In the genomic region with DNA sequence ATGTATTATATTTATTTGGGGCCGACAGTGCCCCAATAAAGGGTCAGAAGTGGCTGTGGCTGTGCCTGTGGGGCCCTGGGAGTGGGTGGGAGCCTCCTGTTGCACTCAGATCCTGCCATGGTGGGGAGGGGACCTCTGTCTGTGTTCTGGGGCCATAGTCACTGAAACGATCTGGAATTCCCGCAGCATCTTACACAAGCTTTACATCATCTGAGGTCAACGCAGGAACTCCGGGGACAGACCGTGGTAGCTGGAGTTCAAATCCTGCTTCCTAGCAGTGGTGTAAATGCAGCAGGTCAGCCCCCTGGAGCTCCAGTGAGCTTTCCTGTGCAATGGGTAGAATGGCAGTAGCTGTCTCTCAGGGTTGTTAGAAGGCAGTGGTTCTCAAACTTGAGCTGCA, we compare ENCODE assay signal across 28 cellular contexts. TPM values are rescaled to one million over a fixed set of nuclear protein-coding genes. Genes with fewer than 3 reads are reported as not detected.
"Had no signal": no experiment of that assay in that cellular context is flagged by ENCODE, and none has a peak within 500 bp of the region (broad histone marks: within the 10 kb centered on the region; RNA-seq: fewer than 3 reads in every experiment).

No MANE protein-coding gene starts in this region.

- H3K27ac ChIP-seq: ascending aorta, breast epithelium, cardiac muscle cell, coronary artery, dorsolateral prefrontal cortex had no signal

- H3K9me3 ChIP-seq: ascending aorta, breast epithelium had no signal

- H3K27me3 ChIP-seq: ascending aorta, breast epithelium, dorsolateral prefrontal cortex had no signal

- ATAC-seq: activated CD4-positive, alpha-beta T cell treated with anti-CD3 and anti-CD28 coated beads for 36 hours; activated naive CD4-positive, alpha-beta T cell treated with anti-CD3 and anti-CD28 coated beads, Interleukin-2, amount 50 U/mL, for 72 hours; activated T-cell treated with anti-CD3 and anti-CD28 coated beads, Interleukin-2, amount 50 U/mL, for 72 hours; esophagus mucosa; T-helper 17 cell had no signal

- H3K4me3 ChIP-seq: ascending aorta, breast epithelium, cardiac muscle cell, coronary artery, dorsolateral prefrontal cortex had no signal

- DNase-seq: activated CD4-positive, alpha-beta memory T cell treated with anti-CD3 and anti-CD28 coated beads, Interleukin-2, amount 10 ng/mL, durations not matched to agents 7 days and 5 days; activated CD4-positive, alpha-beta T cell treated with anti-CD3 and anti-CD28 coated beads for 36 hours; activated CD4-positive, alpha-beta T cell treated with anti-CD3 and anti-CD28 coated beads, Interleukin-2, amount 10 ng/mL, durations not matched to agents 7 days and 5 days; activated CD4-positive, alpha-beta T cell treated with anti-CD3 and anti-CD28 coated beads, Interleukin-2, amount 50 U/mL, for 4 hours; activated CD4-positive, CD25-positive, alpha-beta regulatory T cell; activated CD4-positive, CD25-positive, alpha-beta regulatory T cell treated with anti-CD3 and anti-CD28 coated beads, Interleukin-2, amount 50 U/mL, for 72 hours; activated CD8-positive, alpha-beta memory T cell treated with anti-CD3 and anti-CD28 coated beads, Interleukin-2, amount 50 U/mL, for 48 hours; activated gamma-delta T cell; activated naive CD4-positive, alpha-beta T cell; activated naive CD4-positive, alpha-beta T cell treated with anti-CD3 and anti-CD28 coated beads, Interleukin-2, amount 10 ng/mL, durations not matched to agents 7 days and 5 days; activated naive CD8-positive, alpha-beta T cell treated with anti-CD3 and anti-CD28 coated beads, Interleukin-2, amount 10 ng/mL, durations not matched to agents 7 days and 5 days; activated T-cell treated with anti-CD3 and anti-CD28 coated beads for 4 hours; activated T-cell treated with anti-CD3 and anti-CD28 coated beads, Interleukin-2, amount 50 U/mL, for 24 hours; activated T-cell treated with anti-CD3 and anti-CD28 coated beads, Interleukin-2, amount 50 U/mL, for 72 hours; dorsolateral prefrontal cortex; effector memory CD4-positive, alpha-beta T cell; endodermal cell; foreskin fibroblast; head of caudate nucleus; T-helper 17 cell; T1000 had no signal

RNA-seq across cellular contexts. Expression of gene HPN, which starts 15.1 kb away (rescaled TPM):
- total RNA-seq: activated CD4-positive, alpha-beta memory T cell treated with anti-CD3 and anti-CD28 coated beads, Interleukin-2, amount 10 ng/mL, durations not matched to agents 7 days and 5 days; activated CD4-positive, alpha-beta T cell treated with anti-CD3 and anti-CD28 coated beads, Interleukin-2, amount 10 ng/mL, durations not matched to agents 7 days and 5 days; activated naive CD4-positive, alpha-beta T cell treated with anti-CD3 and anti-CD28 coated beads, Interleukin-2, amount 50 U/mL, for 72 hours; esophagus mucosa; frontal cortex had no signal
